26 cellular contexts compared by ENCODE assay signal in genomic region chr9:8140557-8140956, GRCh38.
"Had no signal": no experiment of that assay in that cellular context is flagged by ENCODE, and none has a peak within 500 bp of the region (broad histone marks: within the 10 kb centered on the region; RNA-seq: fewer than 3 reads in every experiment).

No MANE protein-coding gene starts in this region.

- ATAC-seq: activated CD4-positive, CD25-positive, alpha-beta regulatory T cell treated with anti-CD3 and anti-CD28 coated beads, Interleukin-2, amount 50 U/mL, for 24 hours; activated naive CD8-positive, alpha-beta T cell treated with anti-CD3 and anti-CD28 coated beads, Interleukin-2, amount 50 U/mL, for 24 hours; gastroesophageal sphincter; left lung; right lobe of liver had no signal

- H3K27ac ChIP-seq: gastroesophageal sphincter, hepatocyte, left lung, ovary, right lobe of liver, thoracic aorta, uterus, VCaP had no signal

- H3K36me3 ChIP-seq: gastroesophageal sphincter, left lung, ovary, right lobe of liver, thoracic aorta, uterus had no signal

- H3K4me1 Mint-ChIP-seq: activated naive CD8-positive, alpha-beta T cell treated with anti-CD3 and anti-CD28 coated beads, Interleukin-2, amount 50 U/mL, for 24 hours; nephron had no signal

- H3K4me2 ChIP-seq: hepatocyte had no signal

- H3K36me3 Mint-ChIP-seq: activated naive CD4-positive, alpha-beta T cell treated with anti-CD3 and anti-CD28 coated beads, Interleukin-2, amount 50 U/mL, for 24 hours had no signal

- H2AFZ ChIP-seq: hepatocyte had no signal

- H3K9me3 Mint-ChIP-seq: activated naive CD4-positive, alpha-beta T cell treated with anti-CD3 and anti-CD28 coated beads, Interleukin-2, amount 50 U/mL, for 24 hours; activated naive CD8-positive, alpha-beta T cell treated with anti-CD3 and anti-CD28 coated beads, Interleukin-2, amount 50 U/mL, for 24 hours; nephron had no signal

- H3K27me3 ChIP-seq: gastroesophageal sphincter, hepatocyte, left lung, ovary, right lobe of liver, uterus had no signal

- DNase-seq: activated CD4-positive, alpha-beta T cell treated with anti-CD3 and anti-CD28 coated beads for 48 hours; activated CD4-positive, alpha-beta T cell treated with anti-CD3 and anti-CD28 coated beads, Interleukin-2, amount 50 U/mL, for 48 hours; activated CD8-positive, alpha-beta memory T cell treated with anti-CD3 and anti-CD28 coated beads for 24 hours; activated gamma-delta T cell treated with Interleukin-2 at 50 U/mL for 16 hours; activated naive CD8-positive, alpha-beta T cell treated with anti-CD3 and anti-CD28 coated beads, Interleukin-2, amount 50 U/mL, for 24 hours; amygdala; caudate nucleus; cortex of kidney; kidney glomerular epithelial cell; left lung; ovary; right lobe of liver; stimulated activated CD4-positive, alpha-beta T cell treated with anti-CD3 and anti-CD28 coated beads, Interleukin-2, amount 100 ng/mL, for 48 hours; stimulated activated naive CD4-positive, alpha-beta T cell treated with Interleukin-2 at 50 U/mL for 16 hours; T-helper 9 cell; trophoblast cell; uterus had no signal

- H3K27me3 Mint-ChIP-seq: activated naive CD4-positive, alpha-beta T cell treated with anti-CD3 and anti-CD28 coated beads, Interleukin-2, amount 50 U/mL, for 24 hours; activated naive CD8-positive, alpha-beta T cell treated with anti-CD3 and anti-CD28 coated beads, Interleukin-2, amount 50 U/mL, for 24 hours; progenitor cell of endocrine pancreas had no signal

- H3K9me3 ChIP-seq: gastroesophageal sphincter, left lung, ovary, right lobe of liver, thoracic aorta, uterus had no signal

- H3K79me2 ChIP-seq: hepatocyte had no signal

- H3K27ac Mint-ChIP-seq: activated naive CD4-positive, alpha-beta T cell treated with anti-CD3 and anti-CD28 coated beads, Interleukin-2, amount 50 U/mL, for 24 hours; activated naive CD8-positive, alpha-beta T cell treated with anti-CD3 and anti-CD28 coated beads, Interleukin-2, amount 50 U/mL, for 24 hours; nephron; progenitor cell of endocrine pancreas had no signal

- H3K4me3 Mint-ChIP-seq: activated naive CD4-positive, alpha-beta T cell treated with anti-CD3 and anti-CD28 coated beads, Interleukin-2, amount 50 U/mL, for 24 hours; activated naive CD8-positive, alpha-beta T cell treated with anti-CD3 and anti-CD28 coated beads, Interleukin-2, amount 50 U/mL, for 24 hours; nephron had no signal

- H3K4me3 ChIP-seq: gastroesophageal sphincter, hepatocyte, left lung, lung, ovary, right lobe of liver, thoracic aorta, uterus had no signal

- H3K4me1 ChIP-seq: gastroesophageal sphincter, left lung, right lobe of liver, uterus had no signal
